8 cellular contexts compared by ENCODE assay signal in the genomic region with DNA sequence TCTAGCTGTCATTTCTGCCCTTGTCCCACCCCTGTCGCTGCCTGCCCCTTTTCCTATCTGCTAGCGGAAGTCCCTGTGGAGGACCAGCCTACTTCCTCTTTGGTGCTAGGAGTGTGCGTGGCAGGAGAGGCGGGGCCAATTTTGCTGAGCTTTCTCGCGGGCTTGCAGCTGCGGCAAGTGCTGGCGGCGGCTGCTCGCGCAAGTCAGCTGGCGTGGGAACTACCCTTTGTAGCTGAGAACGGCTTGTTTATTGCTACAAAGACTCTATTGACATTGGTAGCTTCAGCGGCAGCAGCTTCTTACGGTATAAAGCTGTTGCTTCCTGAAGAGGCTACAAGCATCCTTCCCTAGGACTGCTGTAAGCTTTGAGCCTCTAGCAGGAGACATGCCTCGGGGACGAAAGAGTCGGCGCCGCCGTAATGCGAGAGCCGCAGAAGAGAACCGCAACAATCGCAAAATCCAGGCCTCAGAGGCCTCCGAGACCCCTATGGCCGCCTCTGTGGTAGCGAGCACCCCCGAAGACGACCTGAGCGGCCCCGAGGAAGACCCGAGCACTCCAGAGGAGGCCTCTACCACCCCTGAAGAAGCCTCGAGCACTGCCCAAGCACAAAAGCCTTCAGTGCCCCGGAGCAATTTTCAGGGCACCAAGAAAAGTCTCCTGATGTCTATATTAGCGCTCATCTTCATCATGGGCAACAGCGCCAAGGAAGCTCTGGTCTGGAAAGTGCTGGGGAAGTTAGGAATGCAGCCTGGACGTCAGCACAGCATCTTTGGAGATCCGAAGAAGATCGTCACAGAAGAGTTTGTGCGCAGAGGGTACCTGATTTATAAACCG. TPM values are rescaled to one million over a fixed set of nuclear protein-coding genes. Genes with fewer than 3 reads are reported as not detected.
DNase-seq lines count a peak whose midpoint lies in the region; ATAC-seq and TF ChIP-seq lines count a peak whose summit lies in the region.

A gene with protein sequence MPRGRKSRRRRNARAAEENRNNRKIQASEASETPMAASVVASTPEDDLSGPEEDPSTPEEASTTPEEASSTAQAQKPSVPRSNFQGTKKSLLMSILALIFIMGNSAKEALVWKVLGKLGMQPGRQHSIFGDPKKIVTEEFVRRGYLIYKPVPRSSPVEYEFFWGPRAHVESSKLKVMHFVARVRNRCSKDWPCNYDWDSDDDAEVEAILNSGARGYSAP (plus strand): TSS at position 138 of the 835 bp plus-strand sequence. CDS start 248 bp downstream, at position 386.

- intact Hi-C loops in dorsolateral prefrontal cortex (cut with DNase I) = no loop called here
- intact Hi-C loops in right lobe of liver (cut with DNase I) = no loop called here

- no peak for TF ChIP-seq CTCF in AG04449 (IDR thresholded peaks at IDR 0.05; ENCODE audit: insufficient read depth, low read length, missing control alignments)
- peak in 11 of 56 donors; percentile 5 to 28 (median 12) for TF ChIP-seq CTCF in dorsolateral prefrontal cortex (IDR thresholded peaks at IDR 0.05 in 54 of 56, conservative IDR thresholded peaks at IDR 0.05 in 2 of 56; ENCODE audit: low read depth in 1 of 56, partially characterized antibody in 56 of 56)
- TF ChIP-seq CTCF in right lobe of liver (IDR thresholded peaks at IDR 0.05) = no peak

- H3K36me3 ChIP-seq in right lobe of liver = no peaks in the 10 kb centered on the region

- peak within 1 kb of the TSS; percentile 70 for H3K4me3 ChIP-seq in AG04449 (ENCODE audit: low read depth, low read length)
- H3K4me3 ChIP-seq in dorsolateral prefrontal cortex = peak within 1 kb of the TSS; percentile 44 to 84 (median 69)
- H3K4me3 ChIP-seq in right lobe of liver = peak within 1 kb of the TSS; percentile 51 to 66 (median 55)

- no peak for TF ChIP-seq POLR2A in right lobe of liver (IDR thresholded peaks at IDR 0.05)

- H3K36me3 Mint-ChIP-seq in activated CD4-positive, alpha-beta memory T cell treated with anti-CD3 and anti-CD28 coated beads, Interleukin-2, amount 10 ng/mL, durations not matched to agents 7 days and 5 days (ENCODE audit: low read depth) = no peaks in the 10 kb centered on the region

- DNase-seq in AG04449 (ENCODE audit: low read depth, low spot score) (peak; percentile 23), NCI-H774 (lab: John Stamatoyannopoulos, UW) (peak; percentile 41), dorsolateral prefrontal cortex (peak; percentile 67 to 94 (median 90)), right lobe of liver (peak; percentile 76 to 83 (median 81))
- peak; percentile 81 for DNase-seq in activated CD4-positive, alpha-beta memory T cell treated with anti-CD3 and anti-CD28 coated beads, Interleukin-2, amount 10 ng/mL, durations not matched to agents 7 days and 5 days
- peak; percentile 80 for DNase-seq in stimulated activated CD4-positive, alpha-beta T cell treated with anti-CD3 and anti-CD28 coated beads, Interleukin-4, amount 100 ng/mL, for 24 hours

- H3K27ac ChIP-seq in dorsolateral prefrontal cortex (peak within 1 kb of the TSS; percentile 39 to 96 (median 91)), right lobe of liver (peak within 1 kb of the TSS; percentile 30 to 71 (median 58))

- H3K4me3 Mint-ChIP-seq in activated CD4-positive, alpha-beta memory T cell treated with anti-CD3 and anti-CD28 coated beads, Interleukin-2, amount 10 ng/mL, durations not matched to agents 7 days and 5 days = peak within 1 kb of the TSS; percentile 94

- H3K27me3 Mint-ChIP-seq in activated CD4-positive, alpha-beta memory T cell treated with anti-CD3 and anti-CD28 coated beads, Interleukin-2, amount 10 ng/mL, durations not matched to agents 7 days and 5 days = no peaks in the 10 kb centered on the region

- CTCF ChIA-PET in AG04449 (lab: Yijun Ruan, JAX) = interaction anchor here (1.3 to 1.5 kb wide), 2 partner anchors 37 to 796 kb away, joined by 4 to 6 read pairs; a partner anchor contains a TSS
- CTCF ChIA-PET in activated CD4-positive, alpha-beta memory T cell treated with anti-CD3 and anti-CD28 coated beads, Interleukin-2, amount 10 ng/mL, durations not matched to agents 7 days and 5 days (lab: Charles Lee) = interaction anchor here (0.9 to 2.2 kb wide), 3 partner anchors 37 to 291 kb away, joined by 3 to 10 read pairs (median 4); a partner anchor contains a TSS

- H3K4me1 ChIP-seq in right lobe of liver = no peaks in the 10 kb centered on the region

- POLR2A ChIA-PET in AG04449 (lab: Yijun Ruan, JAX) = interaction anchor here (0.9 to 1.3 kb wide), 2 partner anchors 36 to 265 kb away, joined by 5 to 9 read pairs; a partner anchor contains a TSS
- POLR2A ChIA-PET in activated CD4-positive, alpha-beta memory T cell treated with anti-CD3 and anti-CD28 coated beads, Interleukin-2, amount 10 ng/mL, durations not matched to agents 7 days and 5 days (lab: Charles Lee) = interaction anchor here (0.8 to 1.7 kb wide), 5 partner anchors 35 to 456 kb away, joined by 3 to 28 read pairs (median 4); a partner anchor contains a TSS

- H3K4me1 Mint-ChIP-seq in activated CD4-positive, alpha-beta memory T cell treated with anti-CD3 and anti-CD28 coated beads, Interleukin-2, amount 10 ng/mL, durations not matched to agents 7 days and 5 days = peaks cover 22% of the 10 kb centered on the region

- ATAC-seq in GM18868 (IDR thresholded peaks at IDR 0.05; ENCODE audit: unreplicated experiment) (peak; percentile 98), HG03108 (IDR thresholded peaks at IDR 0.05; ENCODE audit: unreplicated experiment) (peak; percentile 97), right lobe of liver (peak; percentile 94 to 98 (median 96))

- H3K9me3 ChIP-seq in right lobe of liver = no peaks in the 10 kb centered on the region

- 11% methylated on average over 15 of the region's 42 CpGs for WGBS in right lobe of liver (ENCODE audit: insufficient coverage, low coverage, low lambda C conversion rate, missing lambda C conversion rate)

- H3K27ac Mint-ChIP-seq in activated CD4-positive, alpha-beta memory T cell treated with anti-CD3 and anti-CD28 coated beads, Interleukin-2, amount 10 ng/mL, durations not matched to agents 7 days and 5 days = peak within 1 kb of the TSS; percentile 85

- H3K27me3 ChIP-seq in dorsolateral prefrontal cortex (peaks cover 0 to 6% (median 0%) of the 10 kb centered on the region in 45 donors), right lobe of liver (no peaks in the 10 kb centered on the region)

- H3K9me3 Mint-ChIP-seq in activated CD4-positive, alpha-beta memory T cell treated with anti-CD3 and anti-CD28 coated beads, Interleukin-2, amount 10 ng/mL, durations not matched to agents 7 days and 5 days = no peaks in the 10 kb centered on the region

RNA-seq across cellular contexts. Expression of the gene that starts here (rescaled TPM):
- 10 to 100 TPM; 14.3 to 16.1 TPM for total RNA-seq in activated CD4-positive, alpha-beta memory T cell treated with anti-CD3 and anti-CD28 coated beads, Interleukin-2, amount 10 ng/mL, durations not matched to agents 7 days and 5 days
- 10 to 100 TPM; 22.8 to 95.6 (median 60.1) TPM for total RNA-seq in dorsolateral prefrontal cortex
- total RNA-seq in right lobe of liver = 10 to 100 TPM in 2 of 6 experiments, 1 to 10 TPM in 4; 5.8 to 16.9 (median 7.9) TPM

Comparison
In these comparisons a context has a peak if more than half of its experiments do, and no peak if none do; other contexts are left out.
1. Peak in every context shown above with its lines: DNase-seq, ATAC-seq, H3K4me3 ChIP-seq and H3K27ac ChIP-seq.
2. DNase-seq: peak in every context shown above with its lines; median percentile 90 in dorsolateral prefrontal cortex; 81 in activated CD4-positive, alpha-beta memory T cell treated with anti-CD3 and anti-CD28 coated beads, Interleukin-2, amount 10 ng/mL, durations not matched to agents 7 days and 5 days; 81 in right lobe of liver; 80 in stimulated activated CD4-positive, alpha-beta T cell treated with anti-CD3 and anti-CD28 coated beads, Interleukin-4, amount 100 ng/mL, for 24 hours; 41 in NCI-H774; 23 in AG04449.